ENCODE assay signal across 8 cellular contexts in the genomic region with DNA sequence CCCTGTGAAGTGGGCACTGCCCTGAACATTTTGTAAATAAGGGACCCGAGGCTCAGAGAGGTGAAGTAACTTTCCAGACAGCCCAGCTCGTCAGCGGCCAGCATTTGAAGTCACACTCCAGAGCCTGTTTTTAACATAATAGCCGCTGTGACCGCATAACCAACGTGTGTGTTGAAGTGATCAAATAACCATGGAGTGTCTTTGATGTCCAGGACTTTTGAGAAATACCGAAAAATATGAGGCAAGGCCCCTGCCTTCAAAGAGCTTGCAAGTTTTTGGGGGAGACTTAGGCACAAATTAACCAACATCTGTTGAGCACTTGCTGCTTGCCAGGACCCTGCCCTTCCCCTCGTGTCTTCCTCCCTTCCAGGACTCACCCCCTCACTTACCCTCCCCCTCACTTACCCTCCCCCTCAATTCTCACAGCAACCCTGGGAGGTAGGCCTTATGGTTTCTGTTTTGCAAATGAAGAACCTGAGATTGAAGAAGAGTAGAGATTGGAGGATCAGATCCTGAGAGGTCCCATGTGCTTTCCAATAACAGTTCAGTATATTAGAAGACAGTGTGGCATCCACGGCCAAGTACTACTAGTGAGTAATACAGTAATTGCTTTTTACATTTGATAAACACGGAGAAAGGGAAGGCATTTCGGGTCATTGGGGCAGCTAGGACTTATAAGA. TPM values are rescaled to one million over a fixed set of nuclear protein-coding genes. Genes with fewer than 3 reads are reported as not detected.
DNase-seq lines count a peak whose midpoint lies in the region; ATAC-seq and TF ChIP-seq lines count a peak whose summit lies in the region.

No MANE protein-coding gene starts in this region.

- 6 to 8% (median 8%) methylated on average over 11 of the region's 11 CpGs for WGBS in heart left ventricle, 4 donors
- 5 to 9% (median 6%) methylated on average over 11 of the region's 11 CpGs for WGBS in psoas muscle, 3 donors

- POLR2A ChIA-PET in Caco-2 (lab: Charles Lee) = interaction anchor here (0.6 kb wide), 1 partner anchor 242 kb away, joined by 3 read pairs; the partner anchor contains the start of gene PPM1J

- H3K36me3 ChIP-seq in Caco-2 (ENCODE audit: control insufficient read depth, insufficient read depth, low read length) (no peaks in the 10 kb centered on the region), heart left ventricle (peaks cover 0 to 21% (median 12%) of the 10 kb centered on the region in 9 donors), psoas muscle (ENCODE audit: insufficient read depth in 1 of 2, low read depth in 1 of 2) (peaks cover 5 to 22% of the 10 kb centered on the region in 2 donors)

- H3K9me3 ChIP-seq in Caco-2 (no peaks in the 10 kb centered on the region), heart left ventricle (peaks cover 0 to 3% (median 0%) of the 10 kb centered on the region in 12 donors), psoas muscle (no peaks in the 10 kb centered on the region)

- peak overlapping the region; percentile 87 for H3K27ac Mint-ChIP-seq in Caco-2 (ENCODE audit: unreplicated experiment)
- peak overlapping the region; percentile 100 for H3K27ac Mint-ChIP-seq in activated naive CD4-positive, alpha-beta T cell treated with anti-CD3 and anti-CD28 coated beads, Interleukin-2, amount 10 ng/mL, durations not matched to agents 7 days and 5 days

- peak overlapping the region; percentile 89 for H3K4me3 Mint-ChIP-seq in Caco-2 (ENCODE audit: unreplicated experiment)
- H3K4me3 Mint-ChIP-seq in activated naive CD4-positive, alpha-beta T cell treated with anti-CD3 and anti-CD28 coated beads, Interleukin-2, amount 10 ng/mL, durations not matched to agents 7 days and 5 days = peak overlapping the region; percentile 75

- no peak for TF ChIP-seq POLR2A in heart left ventricle (IDR thresholded peaks at IDR 0.05)

- intact Hi-C loops in Caco-2 (cut with micrococcal nuclease; ENCODE audit: unreplicated experiment) = no loop called here
- intact Hi-C loops in heart left ventricle (cut with DNase I) = loop anchor here (2.0 to 10.0 kb wide), 12 partner anchors 26 to 240 kb away; partner anchors contain the start of gene PPM1J (in 3 of the 10)
- intact Hi-C loops in psoas muscle (cut with DNase I) = loop anchor here (5.0 to 10.0 kb wide), 5 partner anchors 40 to 242 kb away; partner anchors contain the start of genes LRIG2 (in 1 of the 2) and PPM1J (in 1 of the 2)

- DNase-seq in Caco-2 = peak; percentile 25 to 39
- peak; percentile 98 for DNase-seq in RKO (ENCODE audit: low spot score)
- peak; percentile 71 for DNase-seq in activated naive CD4-positive, alpha-beta T cell treated with anti-CD3 and anti-CD28 coated beads, Interleukin-2, amount 10 ng/mL, durations not matched to agents 7 days and 5 days
- DNase-seq in heart left ventricle = peak in 1 of 5 donors; percentile 26
- DNase-seq in psoas muscle = no peak
- no peak for DNase-seq in cerebellar nuclear complex (lab: John Stamatoyannopoulos, UW)

- H3K36me3 Mint-ChIP-seq in Caco-2 (ENCODE audit: insufficient read depth, unreplicated experiment) = peaks cover 38% of the 10 kb centered on the region
- H3K36me3 Mint-ChIP-seq in activated naive CD4-positive, alpha-beta T cell treated with anti-CD3 and anti-CD28 coated beads, Interleukin-2, amount 10 ng/mL, durations not matched to agents 7 days and 5 days = peaks cover 39% of the 10 kb centered on the region

- H3K4me1 Mint-ChIP-seq in Caco-2 (ENCODE audit: low read depth, unreplicated experiment) = peaks cover 20% of the 10 kb centered on the region
- peaks cover 67% of the 10 kb centered on the region for H3K4me1 Mint-ChIP-seq in activated naive CD4-positive, alpha-beta T cell treated with anti-CD3 and anti-CD28 coated beads, Interleukin-2, amount 10 ng/mL, durations not matched to agents 7 days and 5 days

- BruUV-seq in Caco-2 (replicated peaks; lab: Mats Ljungman, UMichigan) = TSS peak; percentile 53

- H3K27ac ChIP-seq in heart left ventricle (peak overlapping the region; percentile 76 to 97 (median 94)), psoas muscle (peak overlapping the region; percentile 96)

- H3K27me3 ChIP-seq in Caco-2 (replicated peaks; ENCODE audit: control insufficient read depth, insufficient read depth, low read length) (no peaks in the 10 kb centered on the region), heart left ventricle (no peaks in the 10 kb centered on the region), psoas muscle (ENCODE audit: insufficient read depth in 3 of 3, low read length in 2 of 3) (no peaks in the 10 kb centered on the region)

- TF ChIP-seq CTCF in Caco-2 (IDR thresholded peaks at IDR 0.05; ENCODE audit: insufficient read depth in 1 of 2, low read depth in 1 of 2, low read length in 1 of 2, severe bottlenecking in 1 of 2, unreplicated experiment in 1 of 2) = no peak
- TF ChIP-seq CTCF in heart left ventricle (IDR thresholded peaks at IDR 0.05) = no peak
- no peak for TF ChIP-seq CTCF in psoas muscle (IDR thresholded peaks at IDR 0.05)

- peaks cover 19% of the 10 kb centered on the region for H3K4me1 ChIP-seq in Caco-2
- peaks cover 0 to 62% (median 30%) of the 10 kb centered on the region in 12 donors for H3K4me1 ChIP-seq in heart left ventricle
- peaks cover 12% of the 10 kb centered on the region for H3K4me1 ChIP-seq in psoas muscle

- CTCF ChIA-PET in Caco-2 (lab: Charles Lee) = no interaction called here
- CTCF ChIA-PET in activated naive CD4-positive, alpha-beta T cell treated with anti-CD3 and anti-CD28 coated beads, Interleukin-2, amount 10 ng/mL, durations not matched to agents 7 days and 5 days (lab: Charles Lee) = no interaction called here

- H3K9me3 Mint-ChIP-seq in Caco-2 (ENCODE audit: unreplicated experiment) = no peaks in the 10 kb centered on the region
- no peaks in the 10 kb centered on the region for H3K9me3 Mint-ChIP-seq in activated naive CD4-positive, alpha-beta T cell treated with anti-CD3 and anti-CD28 coated beads, Interleukin-2, amount 10 ng/mL, durations not matched to agents 7 days and 5 days

- peak; percentile 40 for ATAC-seq in GM19455 (IDR thresholded peaks at IDR 0.05; ENCODE audit: unreplicated experiment)
- peak; percentile 33 for ATAC-seq in HG03571 (IDR thresholded peaks at IDR 0.05; ENCODE audit: unreplicated experiment)
- ATAC-seq in heart left ventricle = peak in 3 of 4 donors; percentile 29 to 39 (median 30)
- ATAC-seq in psoas muscle = peak; percentile 45 to 59 (median 54)

- peak overlapping the region; percentile 69 for H3K4me3 ChIP-seq in Caco-2 (ENCODE audit: low read depth, low read length)
- peak overlapping the region; percentile 51 to 92 (median 71) for H3K4me3 ChIP-seq in heart left ventricle
- peak overlapping the region; percentile 77 for H3K4me3 ChIP-seq in psoas muscle

- H3K27me3 Mint-ChIP-seq in Caco-2 (ENCODE audit: insufficient read depth, unreplicated experiment) = no peaks in the 10 kb centered on the region
- no peaks in the 10 kb centered on the region for H3K27me3 Mint-ChIP-seq in activated naive CD4-positive, alpha-beta T cell treated with anti-CD3 and anti-CD28 coated beads, Interleukin-2, amount 10 ng/mL, durations not matched to agents 7 days and 5 days

RNA-seq across cellular contexts. Expression of gene SLC16A1, which starts 1.3 kb away (rescaled TPM):
- total RNA-seq in Caco-2 (2022) (104 and 107 TPM in 2 replicates), heart left ventricle (100 to 1,000 TPM; 116 to 192 (median 133) TPM), psoas muscle (10 to 100 TPM; 42.3 to 78.9 (median 53.3) TPM)
- polyA plus RNA-seq in heart left ventricle (10 to 100 TPM; 60.5 to 75.1 TPM), psoas muscle (10 to 100 TPM; 23.9 to 52.8 (median 30.2) TPM)

Comparison
In these comparisons a context has a peak if more than half of its experiments do, and no peak if none do; other contexts are left out.
1. DNase-seq: peak in Caco-2 (2 of 2), RKO (single experiment) and activated naive CD4-positive, alpha-beta T cell treated with anti-CD3 and anti-CD28 coated beads, Interleukin-2, amount 10 ng/mL, durations not matched to agents 7 days and 5 days (single experiment); none in psoas muscle (0 of 2) and cerebellar nuclear complex (0 of 2).
2. Peak in every context shown above with its lines, with median percentiles within 50 percentile points of each other: H3K4me3 ChIP-seq and ATAC-seq.